ENCODE assay signal across 11 cellular contexts in the genomic region with DNA sequence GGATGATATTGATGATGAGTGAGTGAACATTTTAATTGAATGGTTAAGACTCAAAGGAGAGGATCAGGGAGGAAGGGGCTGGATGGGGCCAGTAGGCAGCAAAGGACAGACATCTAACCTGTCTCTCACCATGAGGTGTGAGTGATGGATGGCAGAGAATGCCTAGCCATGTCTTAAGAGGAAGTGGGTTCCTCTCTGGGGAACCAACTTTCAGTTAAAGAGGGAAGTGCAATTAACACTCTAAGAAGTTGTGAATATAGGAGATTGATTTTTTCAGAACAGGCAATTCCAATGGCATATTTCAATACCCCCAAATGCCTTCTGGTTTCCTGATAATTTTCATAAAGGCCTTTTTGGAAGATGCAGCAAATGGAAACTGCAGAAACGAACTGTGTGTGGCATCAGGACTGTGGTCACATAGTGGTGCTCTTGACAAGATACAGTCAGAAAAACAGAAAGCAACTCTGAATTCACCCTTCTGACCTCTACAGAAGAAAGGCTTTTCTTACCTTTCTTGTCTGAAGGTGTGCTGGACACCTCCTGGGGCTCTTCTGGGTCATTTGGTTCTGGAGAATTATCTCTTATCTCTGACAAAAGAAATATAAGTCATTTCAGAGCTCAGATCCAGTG. TPM values are rescaled to one million over a fixed set of nuclear protein-coding genes. Genes with fewer than 3 reads are reported as not detected.
A peak's percentile ranks its signal among the peaks of the same experiment; 100 is the strongest.
DNase-seq lines count a peak whose midpoint lies in the region; ATAC-seq and TF ChIP-seq lines count a peak whose summit lies in the region.
"Had no signal": no experiment of that assay in that cellular context is flagged by ENCODE, and none has a peak within 500 bp of the region (broad histone marks: within the 10 kb centered on the region; RNA-seq: fewer than 3 reads in every experiment).

No MANE protein-coding gene starts in this region.

- ATAC-seq in GM18868 (IDR thresholded peaks at IDR 0.05; ENCODE audit: unreplicated experiment) (peak; percentile 75), HG02981 (IDR thresholded peaks at IDR 0.05; ENCODE audit: unreplicated experiment) (peak; percentile 47)
- peak; percentile 80 to 81 for ATAC-seq in stimulated activated naive B cell treated with anti-CD40 and anti-IgM and Interleukin-4, amounts not matched to agents 10 μg/mL and 1 μg/mL and 100 μg/mL, for 72 hours (replicated peaks)

- no peak overlapping the region for H3K27ac ChIP-seq in right atrium auricular region
- H3K27ac ChIP-seq: SJSA1 had no signal

- no peak overlapping the region for H3K4me3 ChIP-seq in right atrium auricular region
- H3K4me3 ChIP-seq: MG63, SJSA1 had no signal

- no peak overlapping the region for H3K27ac Mint-ChIP-seq in stimulated activated naive B cell treated with anti-CD40 and anti-IgM and Interleukin-4, amounts not matched to agents 10 μg/mL and 1 μg/mL and 100 μg/mL, for 72 hours
- no peak overlapping the region for H3K27ac Mint-ChIP-seq in activated CD4-positive, alpha-beta T cell treated with anti-CD3 and anti-CD28 coated beads, Interleukin-2, amount 10 ng/mL, durations not matched to agents 24 days and 14 days

- no peaks in the 10 kb centered on the region for H3K9me3 Mint-ChIP-seq in stimulated activated naive B cell treated with anti-CD40 and anti-IgM and Interleukin-4, amounts not matched to agents 10 μg/mL and 1 μg/mL and 100 μg/mL, for 72 hours
- peaks cover 3% of the 10 kb centered on the region for H3K9me3 Mint-ChIP-seq in activated CD4-positive, alpha-beta T cell treated with anti-CD3 and anti-CD28 coated beads, Interleukin-2, amount 10 ng/mL, durations not matched to agents 24 days and 14 days

- peaks cover 28 to 55% of the 10 kb centered on the region in 2 donors for H3K4me1 Mint-ChIP-seq in stimulated activated naive B cell treated with anti-CD40 and anti-IgM and Interleukin-4, amounts not matched to agents 10 μg/mL and 1 μg/mL and 100 μg/mL, for 72 hours
- peaks cover 37% of the 10 kb centered on the region for H3K4me1 Mint-ChIP-seq in activated CD4-positive, alpha-beta T cell treated with anti-CD3 and anti-CD28 coated beads, Interleukin-2, amount 10 ng/mL, durations not matched to agents 24 days and 14 days

- peaks cover 40 to 51% of the 10 kb centered on the region in 2 donors for H3K36me3 Mint-ChIP-seq in stimulated activated naive B cell treated with anti-CD40 and anti-IgM and Interleukin-4, amounts not matched to agents 10 μg/mL and 1 μg/mL and 100 μg/mL, for 72 hours
- H3K36me3 Mint-ChIP-seq in activated CD4-positive, alpha-beta T cell treated with anti-CD3 and anti-CD28 coated beads, Interleukin-2, amount 10 ng/mL, durations not matched to agents 24 days and 14 days (ENCODE audit: low read depth): peaks cover 57% of the 10 kb centered on the region

- no peak for TF ChIP-seq CTCF in right atrium auricular region (IDR thresholded peaks at IDR 0.05)

- no peaks in the 10 kb centered on the region for H3K9me3 ChIP-seq in right atrium auricular region
- H3K9me3 ChIP-seq: MG63, SJSA1 had no signal

- DNase-seq in NOMO-1 treated with dmso at 0.1 percent for 144 hours (lab: John Stamatoyannopoulos, UW; ENCODE audit: unreplicated experiment): peak; percentile 32
- no peak for DNase-seq in stimulated activated naive B cell treated with anti-CD40 and anti-IgM and Interleukin-4, amounts not matched to agents 10 μg/mL and 1 μg/mL and 100 μg/mL, for 72 hours
- no peak for DNase-seq in GOT3 (lab: John Stamatoyannopoulos, UW)
- DNase-seq in activated CD4-positive, alpha-beta T cell treated with anti-CD3 and anti-CD28 coated beads, Interleukin-2, amount 10 ng/mL, durations not matched to agents 24 days and 14 days: no peak
- no peak for DNase-seq in right atrium auricular region (ENCODE audit: low spot score)
- DNase-seq: MG63; NCI-H510A treated with DMSO at 0.1 percent for 48 hours; stimulated activated CD4-positive, alpha-beta T cell treated with anti-CD3 and anti-CD28 coated beads, Interleukin-4, amount 100 ng/mL, for 4 hours had no signal

- H3K4me1 ChIP-seq in right atrium auricular region: no peaks in the 10 kb centered on the region
- H3K4me1 ChIP-seq: SJSA1 had no signal

- H3K4me3 Mint-ChIP-seq in stimulated activated naive B cell treated with anti-CD40 and anti-IgM and Interleukin-4, amounts not matched to agents 10 μg/mL and 1 μg/mL and 100 μg/mL, for 72 hours: no peak overlapping the region
- no peak overlapping the region for H3K4me3 Mint-ChIP-seq in activated CD4-positive, alpha-beta T cell treated with anti-CD3 and anti-CD28 coated beads, Interleukin-2, amount 10 ng/mL, durations not matched to agents 24 days and 14 days

- H3K36me3 ChIP-seq in right atrium auricular region: peaks cover 77% of the 10 kb centered on the region

- H3K27me3 Mint-ChIP-seq in stimulated activated naive B cell treated with anti-CD40 and anti-IgM and Interleukin-4, amounts not matched to agents 10 μg/mL and 1 μg/mL and 100 μg/mL, for 72 hours: no peaks in the 10 kb centered on the region
- no peaks in the 10 kb centered on the region for H3K27me3 Mint-ChIP-seq in activated CD4-positive, alpha-beta T cell treated with anti-CD3 and anti-CD28 coated beads, Interleukin-2, amount 10 ng/mL, durations not matched to agents 24 days and 14 days

- intact Hi-C loops in activated CD4-positive, alpha-beta T cell treated with anti-CD3 and anti-CD28 coated beads, Interleukin-2, amount 10 ng/mL, durations not matched to agents 24 days and 14 days (cut with micrococcal nuclease): no loop called here

- no peaks in the 10 kb centered on the region for H3K27me3 ChIP-seq in right atrium auricular region
- H3K27me3 ChIP-seq: MG63, SJSA1 had no signal

RNA-seq across cellular contexts. Expression of gene SP110, which starts 10.2 kb away (rescaled TPM):
- 137 and 148 TPM in 2 replicates for total RNA-seq in activated CD4-positive, alpha-beta T cell treated with anti-CD3 and anti-CD28 coated beads, Interleukin-2, amount 10 ng/mL, durations not matched to agents 24 days and 14 days
- total RNA-seq in right atrium auricular region: 10 to 100 TPM in 1 of 2 donors, 1 to 10 TPM in 1; 7.5 to 10.3 TPM

RNA-seq across cellular contexts. Expression of gene SP140, which starts 16.0 kb away (rescaled TPM):
- 236 and 241 TPM in 2 replicates for total RNA-seq in activated CD4-positive, alpha-beta T cell treated with anti-CD3 and anti-CD28 coated beads, Interleukin-2, amount 10 ng/mL, durations not matched to agents 24 days and 14 days
- total RNA-seq in right atrium auricular region: under 1 TPM; 0.26 to 0.55 TPM

Comparison
In these comparisons a context has a peak if more than half of its experiments do, and no peak if none do; other contexts are left out.
1. RNA of gene SP110, which starts 10.2 kb away (total RNA-seq): 137 to 148 TPM in activated CD4-positive, alpha-beta T cell treated with anti-CD3 and anti-CD28 coated beads, Interleukin-2, amount 10 ng/mL, durations not matched to agents 24 days and 14 days; 7.5 to 10.3 TPM in right atrium auricular region; every median in the first group is over 10 times any median in the second.
2. RNA of gene SP140, which starts 16.0 kb away (total RNA-seq): 236 to 241 TPM in activated CD4-positive, alpha-beta T cell treated with anti-CD3 and anti-CD28 coated beads, Interleukin-2, amount 10 ng/mL, durations not matched to agents 24 days and 14 days; 0.26 to 0.55 TPM in right atrium auricular region; every median in the first group is over 100 times any median in the second.
3. Peak in every context shown above with its lines, with median percentiles within 50 percentile points of each other: ATAC-seq.